Comparison of ENCODE assay signal across 9 cellular contexts in the genomic region with DNA sequence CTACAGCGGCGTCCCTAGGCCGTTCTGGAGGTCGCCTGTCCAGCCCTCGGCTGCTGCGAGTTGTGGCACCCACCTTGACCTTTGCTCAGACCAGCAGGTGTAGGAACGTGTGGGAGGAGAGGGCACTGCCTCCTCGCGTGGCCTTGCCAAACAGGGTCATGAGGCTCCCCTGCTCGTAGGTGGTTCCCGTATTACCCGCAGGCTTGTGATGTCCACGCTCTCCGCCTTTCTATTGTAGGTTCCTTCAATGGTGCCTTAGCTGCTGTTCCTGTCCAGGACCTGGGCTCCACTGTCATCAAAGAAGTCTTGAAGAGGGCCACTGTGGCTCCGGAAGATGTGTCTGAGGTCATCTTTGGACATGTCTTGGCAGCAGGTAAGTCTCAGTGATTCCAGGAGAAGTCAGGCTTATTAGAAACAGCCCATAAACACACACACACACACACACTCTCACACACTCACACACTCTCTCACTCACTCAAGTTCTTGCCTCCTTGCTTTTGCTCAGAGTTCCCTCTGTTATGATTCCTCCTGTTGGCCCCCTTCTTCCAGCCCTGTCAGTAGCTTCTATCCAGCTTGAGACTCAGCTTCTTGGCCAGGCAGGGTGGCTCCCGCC. TPM values are rescaled to one million over a fixed set of nuclear protein-coding genes. Genes with fewer than 3 reads are reported as not detected.
DNase-seq lines count a peak whose midpoint lies in the region; ATAC-seq and TF ChIP-seq lines count a peak whose summit lies in the region.
"Had no signal": no experiment of that assay in that cellular context is flagged by ENCODE, and none has a peak within 500 bp of the region (broad histone marks: within the 10 kb centered on the region; RNA-seq: fewer than 3 reads in every experiment).

No MANE protein-coding gene starts in this region.

- H3K36me3 Mint-ChIP-seq in activated T-cell treated with anti-CD3 and anti-CD28 coated beads, Interleukin-2, amount 50 U/mL, for 24 hours (ENCODE audit: low read depth), result peaks cover 86% of the 10 kb centered on the region
- peaks cover 56% of the 10 kb centered on the region for H3K36me3 Mint-ChIP-seq in activated CD8-positive, alpha-beta T cell treated with anti-CD3 and anti-CD28 coated beads, Interleukin-2, amount 10 ng/mL, durations not matched to agents 7 days and 5 days (ENCODE audit: low read depth)

- peak overlapping the region; percentile 92 for H3K27ac ChIP-seq in parathyroid adenoma

- H3K9ac ChIP-seq in parathyroid adenoma, result no peak overlapping the region

- peak overlapping the region; percentile 100 for H2AFZ ChIP-seq in parathyroid adenoma

- peaks cover 46% of the 10 kb centered on the region for H3K4me1 Mint-ChIP-seq in activated T-cell treated with anti-CD3 and anti-CD28 coated beads, Interleukin-2, amount 50 U/mL, for 24 hours (ENCODE audit: low read depth)
- peaks cover 39% of the 10 kb centered on the region for H3K4me1 Mint-ChIP-seq in activated CD8-positive, alpha-beta T cell treated with anti-CD3 and anti-CD28 coated beads, Interleukin-2, amount 10 ng/mL, durations not matched to agents 7 days and 5 days (ENCODE audit: low read depth)

- no peak for TF ChIP-seq CTCF in parathyroid adenoma (IDR thresholded peaks at IDR 0.05)

- POLR2A ChIA-PET in activated CD8-positive, alpha-beta T cell treated with anti-CD3 and anti-CD28 coated beads, Interleukin-2, amount 10 ng/mL, durations not matched to agents 7 days and 5 days (lab: Charles Lee), result interaction anchor here (0.9 to 3.0 kb wide), 4 partner anchors 20 to 253 kb away, joined by 3 to 20 read pairs (median 10); a partner anchor contains a TSS

- H3K27me3 Mint-ChIP-seq in activated T-cell treated with anti-CD3 and anti-CD28 coated beads, Interleukin-2, amount 50 U/mL, for 24 hours, result no peaks in the 10 kb centered on the region
- no peaks in the 10 kb centered on the region for H3K27me3 Mint-ChIP-seq in activated CD8-positive, alpha-beta T cell treated with anti-CD3 and anti-CD28 coated beads, Interleukin-2, amount 10 ng/mL, durations not matched to agents 7 days and 5 days (ENCODE audit: low read depth)

- ATAC-seq in HG03460 (IDR thresholded peaks at IDR 0.05; ENCODE audit: unreplicated experiment) (peak; percentile 14), GM19467 (IDR thresholded peaks at IDR 0.05; ENCODE audit: unreplicated experiment) (no peak)
- peak; percentile 5 for ATAC-seq in activated CD8-positive, alpha-beta T cell treated with anti-CD3 and anti-CD28 coated beads, Interleukin-2, amount 10 ng/mL, durations not matched to agents 7 days and 5 days

- DNase-seq in activated T-cell treated with anti-CD3 and anti-CD28 coated beads, Interleukin-2, amount 50 U/mL, for 24 hours, result no peak
- DNase-seq in activated T-cell treated with anti-CD3 and anti-CD28 coated beads, Interleukin-2, amount 50 U/mL, for 1 hour, result no peak
- peak; percentile 38 for DNase-seq in activated CD8-positive, alpha-beta T cell treated with anti-CD3 and anti-CD28 coated beads, Interleukin-2, amount 10 ng/mL, durations not matched to agents 7 days and 5 days
- peak; percentile 21 for DNase-seq in germinal center (ENCODE audit: low spot score)
- DNase-seq in MV-4-11 (lab: John Stamatoyannopoulos, UW), result no peak

- peak overlapping the region; percentile 99 for H3K4me3 ChIP-seq in parathyroid adenoma (ENCODE audit: low read depth, low read length)

- peaks cover 4% of the 10 kb centered on the region for H3K79me2 ChIP-seq in parathyroid adenoma

- peak overlapping the region; percentile 99 for H3K27ac Mint-ChIP-seq in activated T-cell treated with anti-CD3 and anti-CD28 coated beads, Interleukin-2, amount 50 U/mL, for 24 hours
- peak overlapping the region; percentile 96 for H3K27ac Mint-ChIP-seq in activated CD8-positive, alpha-beta T cell treated with anti-CD3 and anti-CD28 coated beads, Interleukin-2, amount 10 ng/mL, durations not matched to agents 7 days and 5 days

- CTCF ChIA-PET in activated CD8-positive, alpha-beta T cell treated with anti-CD3 and anti-CD28 coated beads, Interleukin-2, amount 10 ng/mL, durations not matched to agents 7 days and 5 days (lab: Charles Lee), result interaction anchor here (1.0 to 1.1 kb wide), 2 partner anchors 10 to 27 kb away, joined by 3 read pairs; a partner anchor contains a TSS

- H3K27me3 ChIP-seq in parathyroid adenoma (ENCODE audit: control insufficient read depth, insufficient read depth, low read length), result no peaks in the 10 kb centered on the region

- no peaks in the 10 kb centered on the region for H3K9me3 ChIP-seq in parathyroid adenoma (ENCODE audit: control insufficient read depth, low read length)

- H3K36me3 ChIP-seq in parathyroid adenoma (ENCODE audit: control insufficient read depth, insufficient read depth, low read length), result no peaks in the 10 kb centered on the region

- H3K4me3 Mint-ChIP-seq in activated T-cell treated with anti-CD3 and anti-CD28 coated beads, Interleukin-2, amount 50 U/mL, for 24 hours, result peak overlapping the region; percentile 96
- H3K4me3 Mint-ChIP-seq in activated CD8-positive, alpha-beta T cell treated with anti-CD3 and anti-CD28 coated beads, Interleukin-2, amount 10 ng/mL, durations not matched to agents 7 days and 5 days, result peak overlapping the region; percentile 94

- peaks cover 3% of the 10 kb centered on the region for H3K4me1 ChIP-seq in parathyroid adenoma

- H3K4me2 ChIP-seq in parathyroid adenoma (ENCODE audit: low read length), result peak overlapping the region; percentile 98

- H3K9me3 Mint-ChIP-seq in activated T-cell treated with anti-CD3 and anti-CD28 coated beads, Interleukin-2, amount 50 U/mL, for 24 hours, result no peaks in the 10 kb centered on the region
- no peaks in the 10 kb centered on the region for H3K9me3 Mint-ChIP-seq in activated CD8-positive, alpha-beta T cell treated with anti-CD3 and anti-CD28 coated beads, Interleukin-2, amount 10 ng/mL, durations not matched to agents 7 days and 5 days (ENCODE audit: insufficient read depth)

RNA-seq across cellular contexts. Expression of a gene that starts 0.9 kb away (rescaled TPM):
- total RNA-seq in activated CD8-positive, alpha-beta T cell treated with anti-CD3 and anti-CD28 coated beads, Interleukin-2, amount 10 ng/mL, durations not matched to agents 7 days and 5 days, result 10 to 100 TPM; 84.4 to 89.2 TPM

RNA-seq across cellular contexts. Expression of a gene that starts 26.6 kb away (rescaled TPM):
- 100 to 1,000 TPM; 263 to 277 TPM for total RNA-seq in activated CD8-positive, alpha-beta T cell treated with anti-CD3 and anti-CD28 coated beads, Interleukin-2, amount 10 ng/mL, durations not matched to agents 7 days and 5 days

RNA-seq across cellular contexts. Expression of a gene that starts 27.5 kb away (rescaled TPM):
- total RNA-seq in activated CD8-positive, alpha-beta T cell treated with anti-CD3 and anti-CD28 coated beads, Interleukin-2, amount 10 ng/mL, durations not matched to agents 7 days and 5 days, result 10 to 100 TPM; 85.4 to 91.3 TPM

RNA-seq across cellular contexts. Expression of a gene that starts 35.5 kb away (rescaled TPM):
- 100 to 1,000 TPM; 111 to 113 TPM for total RNA-seq in activated CD8-positive, alpha-beta T cell treated with anti-CD3 and anti-CD28 coated beads, Interleukin-2, amount 10 ng/mL, durations not matched to agents 7 days and 5 days

RNA-seq across cellular contexts. Expression of a gene that starts 37.3 kb away (rescaled TPM):
- total RNA-seq in activated CD8-positive, alpha-beta T cell treated with anti-CD3 and anti-CD28 coated beads, Interleukin-2, amount 10 ng/mL, durations not matched to agents 7 days and 5 days, result under 1 TPM; 0.57 to 0.79 TPM
- total RNA-seq: glomerular endothelial cell had no signal

Comparison
In these comparisons a context has a peak if more than half of its experiments do, and no peak if none do; other contexts are left out.
1. DNase-seq: peak in activated CD8-positive, alpha-beta T cell treated with anti-CD3 and anti-CD28 coated beads, Interleukin-2, amount 10 ng/mL, durations not matched to agents 7 days and 5 days (single experiment) and germinal center (single experiment); none in activated T-cell treated with anti-CD3 and anti-CD28 coated beads, Interleukin-2, amount 50 U/mL, for 24 hours (single experiment), activated T-cell treated with anti-CD3 and anti-CD28 coated beads, Interleukin-2, amount 50 U/mL, for 1 hour (single experiment) and MV-4-11 (single experiment).